Comparison of ENCODE assay signal across 1 cellular context in the genomic region with DNA sequence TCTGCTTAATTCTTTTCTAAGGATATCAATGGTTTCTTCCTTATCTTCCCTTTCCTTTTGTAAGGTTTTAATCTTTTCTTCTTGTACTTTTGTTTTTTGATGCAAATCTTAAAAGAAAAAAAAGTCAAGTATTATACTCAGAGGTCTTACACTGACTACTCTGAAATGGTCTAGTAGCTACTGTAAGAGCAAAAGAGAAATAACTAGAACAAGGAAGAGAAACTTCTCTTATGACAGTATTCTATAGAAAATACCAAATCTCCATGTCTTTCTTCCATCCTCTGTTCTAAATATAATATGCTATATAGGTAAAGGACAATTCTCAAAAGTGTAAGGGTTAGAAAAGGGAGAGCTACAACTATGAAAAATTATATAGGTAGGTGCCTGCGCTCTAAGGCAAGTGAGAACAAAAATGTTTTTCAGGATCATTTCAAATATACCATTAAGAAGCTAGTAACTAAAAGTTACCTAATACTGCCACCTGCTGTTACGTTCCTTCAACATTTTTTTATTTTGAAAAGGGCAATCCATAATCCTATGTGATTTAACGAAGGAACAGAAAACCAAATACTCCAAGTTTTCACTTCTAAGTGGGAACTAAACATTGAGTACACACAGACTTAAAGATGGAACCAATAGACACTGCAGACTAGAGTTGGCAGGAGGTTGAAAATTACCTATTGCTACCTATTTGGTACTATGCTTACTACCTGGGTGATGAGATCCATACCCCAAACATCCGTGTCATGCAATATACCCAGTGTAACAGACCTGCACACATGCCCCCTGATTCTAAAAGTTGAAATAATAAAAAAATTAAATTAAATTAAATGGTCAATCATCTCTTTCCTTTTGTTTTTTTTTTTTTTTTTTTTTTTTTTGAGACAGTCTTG.
TF ChIP-seq lines count a peak whose summit lies in the region.

No MANE protein-coding gene starts in this region.

TF ChIP-seq in WTC11, 78 proteins besides CTCF, POLR2A, EP300 and RAD21 (continued from another document):
- TF ChIP-seq, protein P1, sequence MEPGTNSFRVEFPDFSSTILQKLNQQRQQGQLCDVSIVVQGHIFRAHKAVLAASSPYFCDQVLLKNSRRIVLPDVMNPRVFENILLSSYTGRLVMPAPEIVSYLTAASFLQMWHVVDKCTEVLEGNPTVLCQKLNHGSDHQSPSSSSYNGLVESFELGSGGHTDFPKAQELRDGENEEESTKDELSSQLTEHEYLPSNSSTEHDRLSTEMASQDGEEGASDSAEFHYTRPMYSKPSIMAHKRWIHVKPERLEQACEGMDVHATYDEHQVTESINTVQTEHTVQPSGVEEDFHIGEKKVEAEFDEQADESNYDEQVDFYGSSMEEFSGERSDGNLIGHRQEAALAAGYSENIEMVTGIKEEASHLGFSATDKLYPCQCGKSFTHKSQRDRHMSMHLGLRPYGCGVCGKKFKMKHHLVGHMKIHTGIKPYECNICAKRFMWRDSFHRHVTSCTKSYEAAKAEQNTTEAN (CRISPR knock-in tag; IDR thresholded peaks at IDR 0.05) = no peak
- TF ChIP-seq RELA (CRISPR knock-in tag; IDR thresholded peaks at IDR 0.05; ENCODE audit: borderline replicate concordance) = no peak
- TF ChIP-seq, protein P2, sequence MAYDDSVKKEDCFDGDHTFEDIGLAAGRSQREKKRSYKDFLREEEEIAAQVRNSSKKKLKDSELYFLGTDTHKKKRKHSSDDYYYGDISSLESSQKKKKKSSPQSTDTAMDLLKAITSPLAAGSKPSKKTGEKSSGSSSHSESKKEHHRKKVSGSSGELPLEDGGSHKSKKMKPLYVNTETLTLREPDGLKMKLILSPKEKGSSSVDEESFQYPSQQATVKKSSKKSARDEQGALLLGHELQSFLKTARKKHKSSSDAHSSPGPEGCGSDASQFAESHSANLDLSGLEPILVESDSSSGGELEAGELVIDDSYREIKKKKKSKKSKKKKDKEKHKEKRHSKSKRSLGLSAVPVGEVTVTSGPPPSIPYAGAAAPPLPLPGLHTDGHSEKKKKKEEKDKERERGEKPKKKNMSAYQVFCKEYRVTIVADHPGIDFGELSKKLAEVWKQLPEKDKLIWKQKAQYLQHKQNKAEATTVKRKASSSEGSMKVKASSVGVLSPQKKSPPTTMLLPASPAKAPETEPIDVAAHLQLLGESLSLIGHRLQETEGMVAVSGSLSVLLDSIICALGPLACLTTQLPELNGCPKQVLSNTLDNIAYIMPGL (CRISPR knock-in tag; IDR thresholded peaks at IDR 0.05) = no peak
